In genomic region chr7:77331938-77332695, GRCh38 we compare ENCODE assay signal across 8 cellular contexts.
DNase-seq lines count a peak whose midpoint lies in the region; ATAC-seq and TF ChIP-seq lines count a peak whose summit lies in the region.

No MANE protein-coding gene starts in this region.

- intact Hi-C loops in activated CD4-positive, alpha-beta T cell treated with anti-CD3 and anti-CD28 coated beads, Interleukin-2, amount 10 ng/mL, durations not matched to agents 24 days and 14 days (cut with micrococcal nuclease), result loop anchor here (1.0 to 5.0 kb wide), 4 partner anchors 85 to 209 kb away; partner anchors contain the start of genes CCDC146, GSAP and PTPN12
- intact Hi-C loops in natural killer cell (cut with micrococcal nuclease), result loop anchor here (10.0 kb wide), 1 partner anchor 87 kb away; no protein-coding TSS in a partner anchor

- TF ChIP-seq CTCF in natural killer cell (IDR thresholded peaks at IDR 0.05) (peak; percentile 73), type B pancreatic cell (conservative IDR thresholded peaks at IDR 0.05) (peak; percentile 81)

- no peaks in the 10 kb centered on the region for H3K36me3 Mint-ChIP-seq in activated CD4-positive, alpha-beta T cell treated with anti-CD3 and anti-CD28 coated beads, Interleukin-2, amount 10 ng/mL, durations not matched to agents 24 days and 14 days (ENCODE audit: low read depth)
- H3K36me3 Mint-ChIP-seq in natural killer cell, result peaks cover 20% of the 10 kb centered on the region
- H3K36me3 Mint-ChIP-seq in type B pancreatic cell, result no peaks in the 10 kb centered on the region

- H3K27me3 Mint-ChIP-seq in activated CD4-positive, alpha-beta T cell treated with anti-CD3 and anti-CD28 coated beads, Interleukin-2, amount 10 ng/mL, durations not matched to agents 24 days and 14 days, result no peaks in the 10 kb centered on the region
- H3K27me3 Mint-ChIP-seq in natural killer cell (ENCODE audit: low read depth in 2 of 2), result no peaks in the 10 kb centered on the region
- H3K27me3 Mint-ChIP-seq in type B pancreatic cell, result no peaks in the 10 kb centered on the region

- no peak overlapping the region for H3K4me3 Mint-ChIP-seq in activated CD4-positive, alpha-beta T cell treated with anti-CD3 and anti-CD28 coated beads, Interleukin-2, amount 10 ng/mL, durations not matched to agents 24 days and 14 days
- peak overlapping the region; percentile 79 for H3K4me3 Mint-ChIP-seq in natural killer cell
- no peak overlapping the region for H3K4me3 Mint-ChIP-seq in type B pancreatic cell

- DNase-seq in DMS79 (lab: John Stamatoyannopoulos, UW), result peak; percentile 21
- DNase-seq in NCI-H524 (lab: John Stamatoyannopoulos, UW), result peak; percentile 89 to 96
- peak; percentile 87 for DNase-seq in activated CD4-positive, alpha-beta T cell treated with anti-CD3 and anti-CD28 coated beads, Interleukin-2, amount 10 ng/mL, durations not matched to agents 24 days and 14 days
- DNase-seq in natural killer cell, result no peak
- DNase-seq in type B pancreatic cell (ENCODE audit: extremely low spot score, unreplicated experiment), result no peak

- ATAC-seq in GM19468 (IDR thresholded peaks at IDR 0.05; ENCODE audit: extremely low read depth, unreplicated experiment), result peak; percentile 40
- ATAC-seq in HG03520 (IDR thresholded peaks at IDR 0.05; ENCODE audit: unreplicated experiment), result peak; percentile 72
- ATAC-seq in esophagus mucosa, result peak; percentile 85
- ATAC-seq in natural killer cell, result peak; percentile 66 to 88 (median 87)

- H3K4me1 Mint-ChIP-seq in activated CD4-positive, alpha-beta T cell treated with anti-CD3 and anti-CD28 coated beads, Interleukin-2, amount 10 ng/mL, durations not matched to agents 24 days and 14 days, result peaks cover 46% of the 10 kb centered on the region
- peaks cover 69 to 81% of the 10 kb centered on the region in 2 donors for H3K4me1 Mint-ChIP-seq in natural killer cell
- H3K4me1 Mint-ChIP-seq in type B pancreatic cell (ENCODE audit: unreplicated experiment), result peaks cover 5% of the 10 kb centered on the region

- H3K9me3 Mint-ChIP-seq in activated CD4-positive, alpha-beta T cell treated with anti-CD3 and anti-CD28 coated beads, Interleukin-2, amount 10 ng/mL, durations not matched to agents 24 days and 14 days, result no peaks in the 10 kb centered on the region
- H3K9me3 Mint-ChIP-seq in natural killer cell, result no peaks in the 10 kb centered on the region
- no peaks in the 10 kb centered on the region for H3K9me3 Mint-ChIP-seq in type B pancreatic cell

- peak overlapping the region; percentile 48 for H3K27ac Mint-ChIP-seq in activated CD4-positive, alpha-beta T cell treated with anti-CD3 and anti-CD28 coated beads, Interleukin-2, amount 10 ng/mL, durations not matched to agents 24 days and 14 days
- H3K27ac Mint-ChIP-seq in natural killer cell, result peak overlapping the region; percentile 97
- no peak overlapping the region for H3K27ac Mint-ChIP-seq in type B pancreatic cell

Comparison
In these comparisons a context has a peak if more than half of its experiments do, and no peak if none do; other contexts are left out.
1. DNase-seq: peak in DMS79 (single experiment), NCI-H524 (2 of 2) and activated CD4-positive, alpha-beta T cell treated with anti-CD3 and anti-CD28 coated beads, Interleukin-2, amount 10 ng/mL, durations not matched to agents 24 days and 14 days (single experiment); none in natural killer cell (single experiment) and type B pancreatic cell (single experiment).
2. Peak in every context shown above with its lines, with median percentiles within 50 percentile points of each other: ATAC-seq.